ENCODE assay signal across 8 cellular contexts in genomic region chr17:17041571-17042380, GRCh38. TPM values are rescaled to one million over a fixed set of nuclear protein-coding genes. Genes with fewer than 3 reads are reported as not detected.
A peak's percentile ranks its signal among the peaks of the same experiment; 100 is the strongest.
DNase-seq lines count a peak whose midpoint lies in the region; ATAC-seq, FAIRE-seq and TF ChIP-seq lines count a peak whose summit lies in the region.

No MANE protein-coding gene starts in this region.

- H3K18ac ChIP-seq in H1 (ENCODE audit: extremely low read depth, low read length) (no peak overlapping the region), mesendoderm (ENCODE audit: low read length) (no peak overlapping the region)

- peaks cover 3 to 12% (median 8%) of the 10 kb centered on the region in 4 experiments; a peak in 5 of 7 replicates for H3K4me1 ChIP-seq in H1 (replicated peaks in 1 of 4; ENCODE audit: control insufficient read depth in 3 of 4, insufficient read depth in 4 of 4, low read length in 3 of 4)
- H3K4me1 ChIP-seq in mesendoderm (ENCODE audit: control insufficient read depth, low read depth, low read length), result peaks cover 15% of the 10 kb centered on the region

- H3K79me2 ChIP-seq in H1 (ENCODE audit: control insufficient read depth in 1 of 2, insufficient read depth in 2 of 2, low read length in 2 of 2) (peaks cover 8 to 38% of the 10 kb centered on the region in 2 experiments), mesendoderm (ENCODE audit: control insufficient read depth, insufficient read depth, low read length) (peaks cover 38% of the 10 kb centered on the region)

- no peak overlapping the region for H3K56ac ChIP-seq in H1 (replicated peaks; ENCODE audit: insufficient read length, low read depth, low read length)
- H3K56ac ChIP-seq in mesendoderm (ENCODE audit: low read length), result peak overlapping the region; percentile 94

- H3K27me3 ChIP-seq in H1 (replicated peaks in 1 of 4; ENCODE audit: control insufficient read depth in 3 of 4, extremely low read depth in 1 of 4, insufficient read depth in 3 of 4, low read length in 3 of 4) (peaks cover 0 to 5% (median 3%) of the 10 kb centered on the region in 4 experiments; a peak in 2 of 7 replicates), mesendoderm (ENCODE audit: insufficient read depth, low read length, poor library complexity) (no peaks in the 10 kb centered on the region)

- DNase-seq in COLO829 (ENCODE audit: low spot score) (peak; percentile 95), HT1080 (ENCODE audit: low read depth) (peak; percentile 96), H1 (ENCODE audit: low read depth in 1 of 2, low spot score in 2 of 2) (peak; percentile 84 to 97), mesendoderm (peak; percentile 99)
- DNase-seq in NK-92 treated with Interleukin-12 subunit alpha and Interleukin-12 subunit beta, amount 100 ng/mL, for 24 hours (lab: John Stamatoyannopoulos, UW), result peak; percentile 87
- DNase-seq in activated CD8-positive, alpha-beta memory T cell treated with anti-CD3 and anti-CD28 coated beads for 48 hours (ENCODE audit: low read depth in 2 of 3, low spot score in 2 of 3), result peak; percentile 85 to 93 (median 86)
- DNase-seq in stimulated activated CD8-positive, alpha-beta memory T cell treated with anti-CD3 and anti-CD28 coated beads, Interleukin-12 subunit alpha, Interleukin-12 subunit beta, amount 100 ng/mL, for 24 hours (ENCODE audit: extremely low read depth), result peak; percentile 94

- H2BK5ac ChIP-seq in H1 (ENCODE audit: low read depth, low read length) (no peak overlapping the region), mesendoderm (ENCODE audit: low read length) (no peak overlapping the region)

- CTCF ChIA-PET in H1 (lab: Charles Lee; ENCODE audit: partially characterized antibody), result interaction anchor here (0.7 to 2.1 kb wide), 5 partner anchors 13 to 142 kb away, joined by 3 to 10 read pairs (median 3); no protein-coding TSS in a partner anchor

- POLR2A ChIA-PET in H1 (lab: Charles Lee; ENCODE audit: partially characterized antibody), result interaction anchor here (0.9 to 1.4 kb wide), 2 partner anchors 12 to 53 kb away, joined by 4 to 5 read pairs; no protein-coding TSS in a partner anchor

- no peak for TF ChIP-seq CTCF in H1 (IDR thresholded peaks at IDR 0.05; ENCODE audit: control extremely low read depth in 1 of 3, insufficient read depth in 1 of 3, low read depth in 1 of 3, low read length in 3 of 3)

- no peak overlapping the region for H2BK15ac ChIP-seq in H1 (ENCODE audit: low read length)
- no peak overlapping the region for H2BK15ac ChIP-seq in mesendoderm (replicated peaks; ENCODE audit: low read depth)

- no peaks in the 10 kb centered on the region for H3K9me3 ChIP-seq in H1 (ENCODE audit: insufficient read depth in 2 of 2, low read depth in 1 of 2, low read length in 1 of 2)

- H3K36me3 ChIP-seq in H1 (ENCODE audit: control insufficient read depth in 2 of 4, insufficient read depth in 4 of 4, low read length in 3 of 4) (no peaks in the 10 kb centered on the region), mesendoderm (ENCODE audit: control insufficient read depth, insufficient read depth, low read length) (no peaks in the 10 kb centered on the region)

- H2AFZ ChIP-seq in H1 (ENCODE audit: low read length), result peak overlapping the region; percentile 90; the same call in 1 of the 2 replicates

- H2BK120ac ChIP-seq in H1 (replicated peaks; ENCODE audit: low read depth, low read length), result no peak overlapping the region
- no peak overlapping the region for H2BK120ac ChIP-seq in mesendoderm (ENCODE audit: low read depth, low read length)

- ATAC-seq in GM21381 (IDR thresholded peaks at IDR 0.05; ENCODE audit: unreplicated experiment), result peak; percentile 93

- H4K8ac ChIP-seq in H1 (ENCODE audit: extremely low read depth, insufficient read depth, low read length) (no peak overlapping the region), mesendoderm (ENCODE audit: low read depth, low read length) (no peak overlapping the region)

- TF ChIP-seq POLR2A in H1 (IDR thresholded peaks at IDR 0.05; ENCODE audit: control extremely low read depth in 1 of 2, low read depth in 2 of 2, low read length in 2 of 2), result no peak

- H3K23ac ChIP-seq in H1 (ENCODE audit: insufficient read length) (no peak overlapping the region), mesendoderm (ENCODE audit: low read length) (no peak overlapping the region)

- TF ChIP-seq RAD21 in H1 (IDR thresholded peaks at IDR 0.05 in 1 of 2, conservative IDR thresholded peaks at IDR 0.05 in 1 of 2; ENCODE audit: low read depth in 2 of 2, low read length in 2 of 2), result no peak

- H4K20me1 ChIP-seq in H1 (replicated peaks in 1 of 2; ENCODE audit: control insufficient read depth in 1 of 2, insufficient read depth in 2 of 2, low read length in 2 of 2), result peaks cover 1 to 10% of the 10 kb centered on the region in 2 experiments

- no peak overlapping the region for H2AK5ac ChIP-seq in H1 (ENCODE audit: low read depth, low read length)
- no peak overlapping the region for H2AK5ac ChIP-seq in mesendoderm (ENCODE audit: low read length)

- no peak overlapping the region for H3K4ac ChIP-seq in H1 (replicated peaks; ENCODE audit: insufficient read length, low read depth, low read length)
- no peak overlapping the region for H3K4ac ChIP-seq in mesendoderm (ENCODE audit: low read depth, low read length)

- H3K27ac ChIP-seq in H1 (ENCODE audit: low read depth, low read length) (no peak overlapping the region), mesendoderm (ENCODE audit: low read depth, low read length) (no peak overlapping the region)

- no peak overlapping the region for H2BK12ac ChIP-seq in H1 (ENCODE audit: low read depth, low read length)

- H3K9ac ChIP-seq in H1 (replicated peaks in 1 of 4; ENCODE audit: extremely low read depth in 1 of 4, low read depth in 3 of 4, low read length in 3 of 4), result peak overlapping the region in 1 of 4 experiments; percentile 63; a peak in 1 of 7 replicates
- peak overlapping the region; percentile 78 for H3K9ac ChIP-seq in mesendoderm (ENCODE audit: low read length)

- 11% methylated on average over 15 of the region's 44 CpGs; no CpG with 5 or more reads in 1 of the 2 experiments for WGBS in H1 (ENCODE audit: extremely low coverage in 1 of 2, insufficient coverage in 1 of 2, insufficient read length in 1 of 2, insufficient replicate concordance in 2 of 2, low coverage in 1 of 2, low lambda C conversion rate in 2 of 2, missing lambda C conversion rate in 1 of 2), 2 experiments
- no CpG with 5 or more reads among the region's 44 CpGs for WGBS in mesendoderm (ENCODE audit: extremely low coverage, insufficient coverage, low lambda C conversion rate)

- H3K14ac ChIP-seq in H1 (ENCODE audit: insufficient read length), result no peak overlapping the region

- no peak overlapping the region for H2BK20ac ChIP-seq in H1 (ENCODE audit: low read length)

- peak overlapping the region; percentile 56 to 74 (median 60) for H3K4me3 ChIP-seq in H1 (ENCODE audit: extremely low read depth in 1 of 4, insufficient read depth in 2 of 4, low read depth in 3 of 4, low read length in 4 of 4)
- peak overlapping the region; percentile 54 for H3K4me3 ChIP-seq in mesendoderm (ENCODE audit: low read length)

- no peak overlapping the region for H4K5ac ChIP-seq in H1 (ENCODE audit: insufficient read length, low read depth, low read length)
- no peak overlapping the region for H4K5ac ChIP-seq in mesendoderm (ENCODE audit: low read length)

- peaks cover 8% of the 10 kb centered on the region for H3K79me1 ChIP-seq in H1 (ENCODE audit: low read depth, low read length)
- peaks cover 12% of the 10 kb centered on the region for H3K79me1 ChIP-seq in mesendoderm (ENCODE audit: low read length)

- H3K4me2 ChIP-seq in H1 (ENCODE audit: insufficient read depth in 1 of 2, low read depth in 2 of 2, low read length in 2 of 2) (peak overlapping the region; percentile 81 to 83), mesendoderm (ENCODE audit: low read length) (peak overlapping the region; percentile 93)

- no peak overlapping the region for H4K91ac ChIP-seq in H1 (replicated peaks; ENCODE audit: insufficient read length, low read length)

- peaks cover 7% of the 10 kb centered on the region for H3K23me2 ChIP-seq in H1 (ENCODE audit: low read depth, low read length)

- TF ChIP-seq EP300 in H1 (IDR thresholded peaks at IDR 0.05; ENCODE audit: borderline replicate concordance in 1 of 2, low read depth in 2 of 2, low read length in 2 of 2), result no peak

- no peak for FAIRE-seq in H1 (lab: Jason Lieb, UNC)

TF ChIP-seq in H1, 55 proteins besides CTCF, POLR2A, EP300 and RAD21:
- TF ChIP-seq SIN3A (conservative IDR thresholded peaks at IDR 0.05 in 1 of 2, IDR thresholded peaks at IDR 0.05 in 1 of 2; ENCODE audit: low read depth in 1 of 2, low read length in 2 of 2), result peak; percentile 29 to 74; a peak in 2 of 4 replicates
- TF ChIP-seq FOSL1 (IDR thresholded peaks at IDR 0.05; ENCODE audit: insufficient read depth, low read depth, low read length), result no peak
- TF ChIP-seq SP1 (IDR thresholded peaks at IDR 0.05; ENCODE audit: low read depth, low read length), result peak; percentile 91
- peak in 1 of 2 experiments; percentile 80; a peak in 2 of 4 replicates for TF ChIP-seq HDAC2 (IDR thresholded peaks at IDR 0.05; ENCODE audit: borderline replicate concordance in 1 of 2, low read depth in 2 of 2, low read length in 2 of 2)
- TF ChIP-seq CREB1 (IDR thresholded peaks at IDR 0.05), result peak; percentile 64
- TF ChIP-seq SP2 (IDR thresholded peaks at IDR 0.05; ENCODE audit: low read length), result peak; percentile 61
- no peak for TF ChIP-seq SRF (IDR thresholded peaks at IDR 0.05; ENCODE audit: low read depth, low read length)
- peak; percentile 86; the same call in 1 of the 2 replicates for TF ChIP-seq KDM1A (IDR thresholded peaks at IDR 0.05; ENCODE audit: borderline replicate concordance, low read length)
- TF ChIP-seq CHD2 (IDR thresholded peaks at IDR 0.05; ENCODE audit: low read length), result peak; percentile 86
- peak; percentile 37 for TF ChIP-seq KDM4A (IDR thresholded peaks at IDR 0.05; ENCODE audit: low read depth, low read length, severe bottlenecking)

RNA-seq across cellular contexts. Expression of gene MPRIP, which starts 0.5 kb away (rescaled TPM):
- 290 and 340 TPM in 2 replicates for total RNA-seq in HT1080 (2014; rRNA removed; shearing (Covaris generic))
- 179 and 190 TPM in 2 replicates for polyA plus RNA-seq in HT1080 (2015; cell fraction: cytosol; rRNA removed)
- polyA plus RNA-seq in HT1080 (2015; cell fraction: nucleus; rRNA removed), result 243 and 291 TPM in 2 replicates
- 145 and 146 TPM in 2 replicates for total RNA-seq in H1 (2021; fragmentation: NEBNext Ultra II Directional; extraction: Animal tissue kit (Norgen Biotek cat#: 25700))
- polyA plus RNA-seq in H1 (2011; rRNA removed), result 48.6 and 62.8 TPM in 2 replicates
- 54.0 TPM for polyA plus RNA-seq in H1 (2011; cell fraction: cytosol; rRNA removed)
- polyA plus RNA-seq in H1 (2011; cell fraction: nucleus; rRNA removed), result 111 TPM
- 77.7 to 92.1 TPM (median 86.1 TPM) in 4 replicates for polyA plus RNA-seq in H1 (2012, experiment 1 of 2)
- 68.9 TPM for polyA plus RNA-seq in H1 (2012, experiment 2 of 2)
- 55.7 TPM for polyA plus RNA-seq in H1 (2013, experiment 1 of 2)
- 57.6 TPM for polyA plus RNA-seq in H1 (2013, experiment 2 of 2)
- polyA minus RNA-seq in H1 (2011; rRNA and poly(A)+ RNA removed), result 82.0 and 97.2 TPM in 2 replicates
- polyA minus RNA-seq in H1 (2011; cell fraction: cytosol; rRNA and poly(A)+ RNA removed), result 58.9 TPM
- 60.1 TPM for polyA minus RNA-seq in H1 (2011; cell fraction: nucleus; rRNA and poly(A)+ RNA removed)
- polyA plus RNA-seq in mesendoderm (2013, experiment 1 of 2), result 95.9 TPM
- polyA plus RNA-seq in mesendoderm (2013, experiment 2 of 2), result 94.7 TPM
